ENCODE assay signal across 8 cellular contexts in genomic region chr1:165408518-165408917, GRCh38. TPM values are rescaled to one million over a fixed set of nuclear protein-coding genes. Genes with fewer than 3 reads are reported as not detected.
DNase-seq lines count a peak whose midpoint lies in the region; ATAC-seq and TF ChIP-seq lines count a peak whose summit lies in the region.

No MANE protein-coding gene starts in this region.

- no TSS peak for BruUV-seq in PC-9 (replicated peaks; lab: Mats Ljungman, UMichigan)

- POLR2A ChIA-PET in PC-9 (lab: Charles Lee; ENCODE audit: unreplicated experiment): no interaction called here

- peaks cover 27% of the 10 kb centered on the region for H3K27me3 Mint-ChIP-seq in type B pancreatic cell

- CTCF ChIA-PET in PC-9 (lab: Charles Lee): no interaction called here

- no peaks in the 10 kb centered on the region for H3K9me3 ChIP-seq in DND-41 (ENCODE audit: insufficient read depth, low read length, severe bottlenecking)
- H3K9me3 ChIP-seq in PC-9 (ENCODE audit: insufficient read depth, low read depth): no peaks in the 10 kb centered on the region
- H3K9me3 ChIP-seq in vagina: no peaks in the 10 kb centered on the region

- H3K9ac ChIP-seq in DND-41 (ENCODE audit: low read depth, low read length): no peak overlapping the region

- H3K36me3 ChIP-seq in DND-41 (ENCODE audit: insufficient read depth, low read length): no peaks in the 10 kb centered on the region
- H3K36me3 ChIP-seq in PC-9 (ENCODE audit: low read depth): no peaks in the 10 kb centered on the region
- no peaks in the 10 kb centered on the region for H3K36me3 ChIP-seq in vagina

- no peaks in the 10 kb centered on the region for H3F3A ChIP-seq in PC-9 (ENCODE audit: insufficient read depth, low read depth)

- no peaks in the 10 kb centered on the region for H3K36me3 Mint-ChIP-seq in type B pancreatic cell

- no peak overlapping the region for H3K27ac Mint-ChIP-seq in type B pancreatic cell

- no peaks in the 10 kb centered on the region for H3K4me1 Mint-ChIP-seq in type B pancreatic cell (ENCODE audit: unreplicated experiment)

- H3K4me1 ChIP-seq in DND-41 (ENCODE audit: insufficient read depth, low read length): no peaks in the 10 kb centered on the region
- H3K4me1 ChIP-seq in PC-9 (replicated peaks; ENCODE audit: insufficient read depth): no peaks in the 10 kb centered on the region
- no peaks in the 10 kb centered on the region for H3K4me1 ChIP-seq in vagina

- H3K4me3 Mint-ChIP-seq in type B pancreatic cell: no peak overlapping the region

- H2AFZ ChIP-seq in DND-41 (ENCODE audit: low read depth, low read length): no peak overlapping the region
- no peak overlapping the region for H2AFZ ChIP-seq in PC-9

- ATAC-seq in DND-41 (ENCODE audit: insufficient read depth, low read depth): no peak
- peak; percentile 52 for ATAC-seq in Right ventricle myocardium superior (ENCODE audit: poor library complexity)
- ATAC-seq in GM21528 (IDR thresholded peaks at IDR 0.05; ENCODE audit: low FRiP score, unreplicated experiment): no peak

- H3K79me2 ChIP-seq in DND-41 (ENCODE audit: insufficient read depth, low read length): no peaks in the 10 kb centered on the region
- no peaks in the 10 kb centered on the region for H3K79me2 ChIP-seq in PC-9 (ENCODE audit: low read depth)

- H3K27me3 ChIP-seq in DND-41 (ENCODE audit: insufficient read depth, low read length, poor library complexity) (peaks cover 66% of the 10 kb centered on the region), PC-9 (ENCODE audit: insufficient read depth, low read depth) (peaks cover 19% of the 10 kb centered on the region), vagina (no peaks in the 10 kb centered on the region)

- H3K9me2 ChIP-seq in PC-9 (ENCODE audit: insufficient read depth): no peaks in the 10 kb centered on the region

- TF ChIP-seq CTCF in DND-41 (IDR thresholded peaks at IDR 0.05; ENCODE audit: borderline replicate concordance, extremely low read depth, low read length, poor library complexity, severe bottlenecking) (peak; percentile 56), PC-9 (conservative IDR thresholded peaks at IDR 0.05) (peak; percentile 42; the same call in 1 of the 2 replicates), type B pancreatic cell (conservative IDR thresholded peaks at IDR 0.05) (peak; percentile 70), vagina (IDR thresholded peaks at IDR 0.05) (peak in 1 of 3 experiments; percentile 4)

- TF ChIP-seq POLR2A in vagina (IDR thresholded peaks at IDR 0.05): no peak

- intact Hi-C loops in PC-9 (cut with micrococcal nuclease; ENCODE audit: unreplicated experiment) (no loop called here), Right ventricle myocardium superior (cut with DNase I) (no loop called here), vagina (cut with DNase I) (loop anchor here (5.0 kb wide), 1 partner anchor 184 kb away; no protein-coding TSS in a partner anchor)

- H3K4me3 ChIP-seq in DND-41 (ENCODE audit: low read depth in 1 of 2, low read length in 2 of 2) (no peak overlapping the region), PC-9 (no peak overlapping the region), vagina (no peak overlapping the region)

- H3K4me2 ChIP-seq in DND-41 (ENCODE audit: insufficient read depth, low read length): no peak overlapping the region
- H3K4me2 ChIP-seq in PC-9: no peak overlapping the region

- H4K20me1 ChIP-seq in DND-41 (ENCODE audit: insufficient read depth, low read length): peaks cover 8% of the 10 kb centered on the region; the same call in 1 of the 2 replicates
- no peaks in the 10 kb centered on the region for H4K20me1 ChIP-seq in PC-9 (ENCODE audit: insufficient read depth)

- H3K27ac ChIP-seq in DND-41 (ENCODE audit: low read length) (no peak overlapping the region), PC-9 (no peak overlapping the region), vagina (no peak overlapping the region)

- DNase-seq in DND-41 (no peak), HT-29 (ENCODE audit: low spot score) (peak; percentile 48), PC-9 (no peak), Right ventricle myocardium superior (no peak), type B pancreatic cell (ENCODE audit: extremely low spot score, unreplicated experiment) (no peak), amygdala (lab: John Stamatoyannopoulos, UW) (no peak), vagina (ENCODE audit: extremely low spot score in 2 of 2) (no peak)

- H3K9me3 Mint-ChIP-seq in type B pancreatic cell: no peaks in the 10 kb centered on the region

RNA-seq across cellular contexts. Expression of gene RXRG, which starts 36.4 kb away (rescaled TPM):
- not detected in 2 replicates for total RNA-seq in HT-29 (2014; rRNA removed; shearing (Covaris generic))
- total RNA-seq in PC-9 (2021) (not detected in 2 replicates), Right ventricle myocardium superior (3.3 TPM), type B pancreatic cell (ENCODE audit: low replicate concordance) (0.98 and 5.8 TPM in 2 replicates), vagina (not detected)

RNA-seq across cellular contexts. Expression of gene LMX1A, which starts 52.0 kb away (rescaled TPM):
- not detected in 2 replicates for total RNA-seq in HT-29 (2014; rRNA removed; shearing (Covaris generic))
- total RNA-seq in PC-9 (2021): not detected in 2 replicates
- total RNA-seq in Right ventricle myocardium superior: not detected
- total RNA-seq in type B pancreatic cell (ENCODE audit: low replicate concordance): 13.5 and 34.4 TPM in 2 replicates
- not detected for total RNA-seq in vagina

Comparison
In these comparisons a context has a peak if more than half of its experiments do, and no peak if none do; other contexts are left out.
1. RNA of gene LMX1A, which starts 52.0 kb away (total RNA-seq): 13.5 to 34.4 TPM in type B pancreatic cell; not detected in vagina (single experiment), not detected in Right ventricle myocardium superior (single experiment), not detected in HT-29 and not detected in PC-9; every median in the first group is over 10 times any median in the second.